In the genomic region with DNA sequence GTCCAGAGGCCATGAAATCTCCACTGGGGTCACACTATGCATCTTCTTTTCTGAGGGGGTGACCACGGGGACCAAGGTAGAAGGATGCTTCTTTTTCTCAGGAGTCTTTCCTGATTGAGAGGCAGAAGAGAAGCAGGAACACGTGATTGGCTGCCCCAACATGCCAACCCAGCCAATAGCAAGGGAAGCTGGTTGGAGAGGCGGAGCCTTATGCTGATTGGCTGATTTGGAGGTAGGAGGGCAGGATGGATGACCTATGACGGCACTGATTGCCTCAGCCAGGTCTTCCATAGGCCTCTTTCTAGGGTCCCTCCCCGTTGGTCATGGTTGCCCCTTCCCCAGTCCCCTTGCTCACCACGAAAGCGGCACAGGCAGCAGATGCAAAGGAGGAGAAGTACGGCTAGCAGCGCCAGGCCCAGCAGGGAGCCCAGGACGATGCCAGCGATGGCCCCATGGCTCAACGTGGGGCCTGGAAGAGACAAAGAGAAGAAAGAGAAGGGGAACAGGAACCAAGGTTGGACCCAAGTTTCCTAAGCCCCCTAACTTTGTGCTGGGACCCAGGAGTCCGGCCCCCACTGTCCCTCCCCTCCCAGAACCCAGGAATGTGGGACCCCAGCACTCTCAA, we compare ENCODE assay signal across 1 cellular context.
TF ChIP-seq lines count a peak whose summit lies in the region.

No MANE protein-coding gene starts in this region.

TF ChIP-seq in H1, 55 proteins besides CTCF, POLR2A, EP300 and RAD21:
- TF ChIP-seq SIX5 (IDR thresholded peaks at IDR 0.05; ENCODE audit: low read depth, low read length) (no peak), SP1 (IDR thresholded peaks at IDR 0.05; ENCODE audit: low read depth, low read length) (peak; percentile 75; the same call in 1 of the 2 replicates)
